1 cellular context compared by ENCODE assay signal in genomic region chr19:50557009-50557613, GRCh38.
A peak's percentile ranks its signal among the peaks of the same experiment; 100 is the strongest.
TF ChIP-seq lines count a peak whose summit lies in the region.

No MANE protein-coding gene starts in this region.

TF ChIP-seq in HepG2, 621 proteins besides CTCF, POLR2A, EP300 and RAD21:
- TF ChIP-seq ZNF768 (CRISPR knock-in tag; IDR thresholded peaks at IDR 0.05) = peak; percentile 84; the same call in 1 of the 2 replicates
- no peak for TF ChIP-seq ETV5 (CRISPR knock-in tag; IDR thresholded peaks at IDR 0.05; ENCODE audit: borderline replicate concordance)
